10 cellular contexts compared by ENCODE assay signal in the genomic region with DNA sequence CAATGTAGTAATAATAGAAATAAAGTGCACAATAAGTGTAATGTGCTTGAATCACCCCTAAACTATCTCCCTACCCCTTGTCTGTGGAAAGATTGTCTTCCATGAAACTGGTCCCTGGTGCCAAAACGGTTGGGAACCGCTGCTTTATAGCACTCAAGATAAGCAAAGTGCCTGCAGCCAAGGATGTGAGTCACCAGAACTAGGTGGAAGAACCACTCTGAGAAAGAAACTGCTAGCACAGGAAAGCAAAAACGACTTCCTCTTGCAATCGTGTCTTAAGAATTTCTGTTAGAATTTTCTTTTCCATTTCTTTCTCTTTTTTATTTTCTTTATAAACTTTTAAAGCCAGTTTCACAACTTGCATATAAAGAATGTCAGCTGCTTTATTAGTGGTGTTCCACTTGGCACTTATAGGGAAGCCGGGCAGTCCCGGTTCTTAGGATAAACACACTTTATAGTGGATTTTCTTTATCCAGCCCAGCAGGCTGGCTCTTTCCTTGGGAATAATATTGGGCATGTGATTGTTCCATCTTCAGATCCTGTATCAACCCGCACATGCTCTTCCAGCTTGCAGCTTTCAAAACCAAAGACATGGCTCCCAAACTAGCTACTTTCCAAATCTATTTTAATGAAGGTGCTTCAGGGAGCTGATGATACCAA. TPM values are rescaled to one million over a fixed set of nuclear protein-coding genes. Genes with fewer than 3 reads are reported as not detected.
DNase-seq lines count a peak whose midpoint lies in the region; ATAC-seq, FAIRE-seq and TF ChIP-seq lines count a peak whose summit lies in the region.
"Had no signal": no experiment of that assay in that cellular context is flagged by ENCODE, and none has a peak within 500 bp of the region (broad histone marks: within the 10 kb centered on the region; RNA-seq: fewer than 3 reads in every experiment).

No MANE protein-coding gene starts in this region.

- H3K27me3 ChIP-seq in SK-N-SH (ENCODE audit: insufficient read depth) (no peaks in the 10 kb centered on the region), cardiac muscle cell (no peaks in the 10 kb centered on the region)
- no peaks in the 10 kb centered on the region for H3K27me3 ChIP-seq in CD4-positive, alpha-beta T cell (ENCODE audit: control insufficient read depth, insufficient read depth, low read length)

- no peak overlapping the region for H3K27ac Mint-ChIP-seq in CD4-positive, alpha-beta T cell
- H3K27ac Mint-ChIP-seq: B cell; dendritic cell treated with granulocyte-macrophage colony-stimulating factor and Interleukin-4, amounts not matched to agents 40 ng/mL and 50 ng/mL, for 4 days had no signal

- CTCF ChIA-PET in SK-N-SH (lab: Yijun Ruan, JAX): no interaction called here
- CTCF ChIA-PET in CD4-positive, alpha-beta T cell (lab: Charles Lee): no interaction called here

- no peak for ATAC-seq in HG03460 (IDR thresholded peaks at IDR 0.05; ENCODE audit: unreplicated experiment)
- ATAC-seq in HG03565 (IDR thresholded peaks at IDR 0.05; ENCODE audit: unreplicated experiment): no peak
- ATAC-seq in CD4-positive, alpha-beta T cell (ENCODE audit: poor library complexity): no peak

- H3K4me3 ChIP-seq in SK-N-SH (ENCODE audit: low read depth in 2 of 2, low read length in 1 of 2): peak overlapping the region; percentile 14 to 44; a peak in 3 of 4 replicates
- H3K4me3 ChIP-seq in cardiac muscle cell: no peak overlapping the region

- H2AFZ ChIP-seq in SK-N-SH (ENCODE audit: low read depth): peak overlapping the region; percentile 83; the same call in 1 of the 2 replicates

- H3K36me3 Mint-ChIP-seq in CD4-positive, alpha-beta T cell (ENCODE audit: low read depth): no peaks in the 10 kb centered on the region

- no peak overlapping the region for H3K4me3 Mint-ChIP-seq in CD4-positive, alpha-beta T cell
- H3K4me3 Mint-ChIP-seq: B cell; dendritic cell treated with granulocyte-macrophage colony-stimulating factor and Interleukin-4, amounts not matched to agents 40 ng/mL and 50 ng/mL, for 4 days had no signal

- intact Hi-C loops in CD4-positive, alpha-beta T cell (cut with DNase I, micrococcal nuclease): no loop called here

- H3K27ac ChIP-seq in SK-N-SH (ENCODE audit: low read depth in 2 of 2, low read length in 1 of 2) (peak overlapping the region; percentile 55 to 98; a peak in 3 of 4 replicates), cardiac muscle cell (no peak overlapping the region)
- H3K27ac ChIP-seq in CD4-positive, alpha-beta T cell (ENCODE audit: low read depth, low read length): no peak overlapping the region

- no peak for TF ChIP-seq RAD21 in SK-N-SH (IDR thresholded peaks at IDR 0.05; ENCODE audit: low read length)

- H3K9ac ChIP-seq in SK-N-SH: peak overlapping the region; percentile 69; the same call in 1 of the 2 replicates

- WGBS in SK-N-SH (ENCODE audit: low lambda C conversion rate): 0% methylated on average over 7 of the region's 7 CpGs

- H4K20me1 ChIP-seq in SK-N-SH (ENCODE audit: insufficient read depth): no peaks in the 10 kb centered on the region

- H3K9me3 ChIP-seq in SK-N-SH (no peaks in the 10 kb centered on the region), cardiac muscle cell (ENCODE audit: low read depth) (no peaks in the 10 kb centered on the region)
- H3K9me3 ChIP-seq in CD4-positive, alpha-beta T cell (ENCODE audit: control insufficient read depth, low read length): no peaks in the 10 kb centered on the region

- TF ChIP-seq EP300 in SK-N-SH (IDR thresholded peaks at IDR 0.05; ENCODE audit: borderline replicate concordance in 1 of 2, low read depth in 1 of 2, low read length in 1 of 2): peak in 1 of 2 experiments; percentile 89; a peak in 2 of 4 replicates

- H3F3A ChIP-seq in SK-N-SH (replicated peaks; ENCODE audit: insufficient read depth): peaks cover 53% of the 10 kb centered on the region

- no peaks in the 10 kb centered on the region for H3K4me1 Mint-ChIP-seq in CD4-positive, alpha-beta T cell (ENCODE audit: low read depth)
- H3K4me1 Mint-ChIP-seq: B cell had no signal

- POLR2A ChIA-PET in SK-N-SH (lab: Yijun Ruan, JAX): no interaction called here
- POLR2A ChIA-PET in CD4-positive, alpha-beta T cell (lab: Charles Lee): no interaction called here

- DNase-seq in NK-92 treated with Interleukin-12 subunit alpha and Interleukin-12 subunit beta, amount 100 ng/mL, for 24 hours (lab: John Stamatoyannopoulos, UW): peak; percentile 42
- DNase-seq in NK-92 (lab: John Stamatoyannopoulos, UW; ENCODE audit: unreplicated experiment) (no peak), SK-N-SH (no peak), cardiac muscle cell (ENCODE audit: low read depth in 1 of 2, low spot score in 1 of 2) (peak; percentile 25 to 93), urothelium cell line (ENCODE audit: low spot score) (peak; percentile 64)
- DNase-seq in CD4-positive, alpha-beta T cell: no peak

- FAIRE-seq in urothelium cell line (lab: Jason Lieb, UNC): no peak

- TF ChIP-seq CTCF in SK-N-SH (IDR thresholded peaks at IDR 0.05) (no peak), cardiac muscle cell (IDR thresholded peaks at IDR 0.05; ENCODE audit: low read depth, low read length) (no peak)
- TF ChIP-seq CTCF in CD4-positive, alpha-beta T cell (IDR thresholded peaks at IDR 0.05): no peak

- no peaks in the 10 kb centered on the region for H3K27me3 Mint-ChIP-seq in CD4-positive, alpha-beta T cell
- H3K27me3 Mint-ChIP-seq: dendritic cell treated with granulocyte-macrophage colony-stimulating factor and Interleukin-4, amounts not matched to agents 40 ng/mL and 50 ng/mL, for 4 days had no signal

- H3K9me2 ChIP-seq in SK-N-SH: no peaks in the 10 kb centered on the region

- H3K4me2 ChIP-seq in SK-N-SH: peak overlapping the region; percentile 70

- H3K4me1 ChIP-seq in SK-N-SH (ENCODE audit: control insufficient read depth in 1 of 2, insufficient read depth in 2 of 2, low read depth in 1 of 2, low read length in 1 of 2): peaks cover 0 to 38% of the 10 kb centered on the region in 2 experiments; a peak in 3 of 4 replicates
- H3K4me1 ChIP-seq in cardiac muscle cell (ENCODE audit: low read depth): no peaks in the 10 kb centered on the region

- no peaks in the 10 kb centered on the region for H3K9me3 Mint-ChIP-seq in CD4-positive, alpha-beta T cell
- H3K9me3 Mint-ChIP-seq: dendritic cell treated with granulocyte-macrophage colony-stimulating factor and Interleukin-4, amounts not matched to agents 40 ng/mL and 50 ng/mL, for 4 days had no signal

- H3K36me3 ChIP-seq in SK-N-SH (replicated peaks in 1 of 2; ENCODE audit: control insufficient read depth in 1 of 2, insufficient read depth in 2 of 2, low read length in 1 of 2) (no peaks in the 10 kb centered on the region), cardiac muscle cell (no peaks in the 10 kb centered on the region)

- no peaks in the 10 kb centered on the region for H3K79me2 ChIP-seq in SK-N-SH (ENCODE audit: insufficient read depth)

TF ChIP-seq in SK-N-SH, 30 proteins besides CTCF, POLR2A, EP300 and RAD21 (continues in another document):
- no peak for TF ChIP-seq EZH2phosphoT487 (IDR thresholded peaks at IDR 0.05; ENCODE audit: borderline replicate concordance, low read depth)
- TF ChIP-seq SMC3 (IDR thresholded peaks at IDR 0.05; ENCODE audit: low read depth, low read length): no peak
- TF ChIP-seq, protein P1, sequence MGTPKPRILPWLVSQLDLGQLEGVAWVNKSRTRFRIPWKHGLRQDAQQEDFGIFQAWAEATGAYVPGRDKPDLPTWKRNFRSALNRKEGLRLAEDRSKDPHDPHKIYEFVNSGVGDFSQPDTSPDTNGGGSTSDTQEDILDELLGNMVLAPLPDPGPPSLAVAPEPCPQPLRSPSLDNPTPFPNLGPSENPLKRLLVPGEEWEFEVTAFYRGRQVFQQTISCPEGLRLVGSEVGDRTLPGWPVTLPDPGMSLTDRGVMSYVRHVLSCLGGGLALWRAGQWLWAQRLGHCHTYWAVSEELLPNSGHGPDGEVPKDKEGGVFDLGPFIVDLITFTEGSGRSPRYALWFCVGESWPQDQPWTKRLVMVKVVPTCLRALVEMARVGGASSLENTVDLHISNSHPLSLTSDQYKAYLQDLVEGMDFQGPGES (IDR thresholded peaks at IDR 0.05; ENCODE audit: low read depth, low read length): no peak
- no peak for TF ChIP-seq RCOR1 (IDR thresholded peaks at IDR 0.05; ENCODE audit: low read length)
- TF ChIP-seq TCF12 (IDR thresholded peaks at IDR 0.05): peak; percentile 86
- 0 out of 2 replicates have a peak, but pooled peaks have one; percentile 27 for TF ChIP-seq ELF1 (IDR thresholded peaks at IDR 0.05)
- TF ChIP-seq, protein P2, sequence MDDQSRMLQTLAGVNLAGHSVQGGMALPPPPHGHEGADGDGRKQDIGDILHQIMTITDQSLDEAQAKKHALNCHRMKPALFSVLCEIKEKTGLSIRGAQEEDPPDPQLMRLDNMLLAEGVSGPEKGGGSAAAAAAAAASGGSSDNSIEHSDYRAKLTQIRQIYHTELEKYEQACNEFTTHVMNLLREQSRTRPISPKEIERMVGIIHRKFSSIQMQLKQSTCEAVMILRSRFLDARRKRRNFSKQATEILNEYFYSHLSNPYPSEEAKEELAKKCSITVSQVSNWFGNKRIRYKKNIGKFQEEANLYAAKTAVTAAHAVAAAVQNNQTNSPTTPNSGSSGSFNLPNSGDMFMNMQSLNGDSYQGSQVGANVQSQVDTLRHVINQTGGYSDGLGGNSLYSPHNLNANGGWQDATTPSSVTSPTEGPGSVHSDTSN (IDR thresholded peaks at IDR 0.05): peak; percentile 68
- TF ChIP-seq NRF1 (IDR thresholded peaks at IDR 0.05; ENCODE audit: low read depth, low read length): no peak
- peak; percentile 47; the same call in 1 of the 2 replicates for TF ChIP-seq TEAD4 (IDR thresholded peaks at IDR 0.05; ENCODE audit: borderline replicate concordance, insufficient read depth)
- TF ChIP-seq, protein P3, sequence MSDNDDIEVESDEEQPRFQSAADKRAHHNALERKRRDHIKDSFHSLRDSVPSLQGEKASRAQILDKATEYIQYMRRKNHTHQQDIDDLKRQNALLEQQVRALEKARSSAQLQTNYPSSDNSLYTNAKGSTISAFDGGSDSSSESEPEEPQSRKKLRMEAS (IDR thresholded peaks at IDR 0.05; ENCODE audit: low read depth): 0 out of 2 replicates have a peak, but pooled peaks have one; percentile 26
- 0 out of 2 replicates have a peak, but pooled peaks have one; percentile 44 for TF ChIP-seq RXRA (IDR thresholded peaks at IDR 0.05; ENCODE audit: borderline replicate concordance, low read depth)
- no peak for TF ChIP-seq GATA2 (CRISPR knock-in tag; IDR thresholded peaks at IDR 0.05)

RNA-seq across cellular contexts. Expression of a gene that starts 32.3 kb away (rescaled TPM):
- polyA plus RNA-seq in SK-N-SH (2012; rRNA removed) (6.0 and 7.7 TPM in 2 replicates), cardiac muscle cell (not detected in 2 replicates)
- 6.9 and 7.8 TPM in 2 replicates for polyA plus RNA-seq in SK-N-SH (2012; cell fraction: cytosol; rRNA removed)
- 5.1 and 15.7 TPM in 2 replicates for polyA plus RNA-seq in SK-N-SH (2012; cell fraction: nucleus; rRNA removed)
- not detected in 2 replicates for total RNA-seq in cardiac muscle cell
- total RNA-seq in CD4-positive, alpha-beta T cell: 10 to 100 TPM in 1 of 2 experiments, 1 to 10 TPM in 1; 9.9 to 11.4 TPM

Comparison
In these comparisons a context has a peak if more than half of its experiments do, and no peak if none do; other contexts are left out.
1. DNase-seq: peak in NK-92 treated with Interleukin-12 subunit alpha and Interleukin-12 subunit beta, amount 100 ng/mL, for 24 hours (single experiment), cardiac muscle cell (2 of 2) and urothelium cell line (single experiment); none in NK-92 (single experiment), SK-N-SH (single experiment) and CD4-positive, alpha-beta T cell (0 of 10).
2. H3K27ac ChIP-seq: peak in SK-N-SH (2 of 2); none in cardiac muscle cell (single experiment) and CD4-positive, alpha-beta T cell (single experiment).
3. RNA of a gene that starts 32.3 kb away (total RNA-seq): 9.9 to 11.4 TPM in CD4-positive, alpha-beta T cell; not detected in cardiac muscle cell; every median in the first group is over 10 times any median in the second.